Comparison of ENCODE assay signal across 17 cellular contexts in genomic region chr10:49621561-49621960, GRCh38. TPM values are rescaled to one million over a fixed set of nuclear protein-coding genes. Genes with fewer than 3 reads are reported as not detected.
A peak's percentile ranks its signal among the peaks of the same experiment; 100 is the strongest.
DNase-seq lines count a peak whose midpoint lies in the region; ATAC-seq and TF ChIP-seq lines count a peak whose summit lies in the region.
"Had no signal": no experiment of that assay in that cellular context is flagged by ENCODE, and none has a peak within 500 bp of the region (broad histone marks: within the 10 kb centered on the region; RNA-seq: fewer than 3 reads in every experiment).

No MANE protein-coding gene starts in this region.

- TF ChIP-seq CTCF in WERI-Rb-1 (IDR thresholded peaks at IDR 0.05; ENCODE audit: low read depth, low read length) = no peak
- no peak for TF ChIP-seq CTCF in upper lobe of right lung (IDR thresholded peaks at IDR 0.05)

- DNase-seq in activated effector memory CD4-positive, alpha-beta T cell treated with anti-CD3 and anti-CD28 coated beads, Interleukin-2, amount 50 U/mL, for 16 hours = peak; percentile 39
- DNase-seq in activated effector memory CD4-positive, alpha-beta T cell treated with Interleukin-2 at 50 U/mL for 16 hours = no peak
- no peak for DNase-seq in WERI-Rb-1
- peak; percentile 53 for DNase-seq in mesenteric fat pad (ENCODE audit: low spot score)
- DNase-seq in upper lobe of right lung = peak; percentile 8
- no peak for DNase-seq in activated CD8-positive, alpha-beta memory T cell treated with anti-CD3 and anti-CD28 coated beads, Interleukin-2, amount 50 U/mL, for 48 hours
- no peak for DNase-seq in T-helper 2 cell
- DNase-seq in NCI-H2227 treated with DMSO at 0.1 percent for 48 hours (lab: John Stamatoyannopoulos, UW) = no peak
- DNase-seq: ACHN; Calu3; CD4-positive, alpha-beta T cell; GOT3; H9 had no signal

- H3K4me1 ChIP-seq in upper lobe of right lung = no peaks in the 10 kb centered on the region

- no peaks in the 10 kb centered on the region for H3K27me3 ChIP-seq in WERI-Rb-1 (ENCODE audit: insufficient read depth, low read depth, severe bottlenecking)
- H3K27me3 ChIP-seq in upper lobe of right lung = peaks cover 29% of the 10 kb centered on the region

- no peak overlapping the region for H3K4me3 ChIP-seq in WERI-Rb-1 (ENCODE audit: low read depth, low read length)
- H3K4me3 ChIP-seq in upper lobe of right lung = no peak overlapping the region
- H3K4me3 ChIP-seq: BLaER1 treated with 17β-estradiol and CSF1 and Interleukin-3, amounts not matched to agents 10 nM and 100 nM had no signal

- H3K36me3 ChIP-seq in WERI-Rb-1 (no peaks in the 10 kb centered on the region), upper lobe of right lung (no peaks in the 10 kb centered on the region)
- H3K36me3 ChIP-seq: BLaER1 treated with 17β-estradiol and CSF1 and Interleukin-3, amounts not matched to agents 10 nM and 100 nM had no signal

- H3K9me3 ChIP-seq in WERI-Rb-1 (ENCODE audit: severe bottlenecking) = no peaks in the 10 kb centered on the region
- H3K9me3 ChIP-seq in upper lobe of right lung = no peaks in the 10 kb centered on the region
- H3K9me3 ChIP-seq: BLaER1 treated with 17β-estradiol and CSF1 and Interleukin-3, amounts not matched to agents 10 nM and 100 nM had no signal

- peak overlapping the region; percentile 86 for H3K27ac ChIP-seq in WERI-Rb-1
- H3K27ac ChIP-seq in upper lobe of right lung = no peak overlapping the region
- H3K27ac ChIP-seq: BLaER1 treated with 17β-estradiol and CSF1 and Interleukin-3, amounts not matched to agents 10 nM and 100 nM had no signal

- intact Hi-C loops in upper lobe of right lung (cut with DNase I) = no loop called here

- ATAC-seq in upper lobe of right lung = no peak

RNA-seq across cellular contexts. Expression of gene CHAT, which starts 7.7 kb away (rescaled TPM):
- total RNA-seq in mesenteric fat pad (not detected), upper lobe of right lung (not detected)
- total RNA-seq: A172; Calu3; CD4-positive, alpha-beta T cell; Daoy; H9; HT1080 had no signal

RNA-seq across cellular contexts. Expression of gene SLC18A3, which starts 11.5 kb away (rescaled TPM):
- total RNA-seq in mesenteric fat pad = not detected
- total RNA-seq in upper lobe of right lung = not detected
- total RNA-seq: A172; Calu3; CD4-positive, alpha-beta T cell; Daoy; H9; HT1080 had no signal

RNA-seq across cellular contexts. Expression of gene C10orf53, which starts 57.9 kb away (rescaled TPM):
- not detected for total RNA-seq in mesenteric fat pad
- not detected for total RNA-seq in upper lobe of right lung
- total RNA-seq: A172; Calu3; CD4-positive, alpha-beta T cell; Daoy; H9; HT1080 had no signal

Comparison
In these comparisons a context has a peak if more than half of its experiments do, and no peak if none do; other contexts are left out.
1. DNase-seq: peak in activated effector memory CD4-positive, alpha-beta T cell treated with anti-CD3 and anti-CD28 coated beads, Interleukin-2, amount 50 U/mL, for 16 hours (single experiment), mesenteric fat pad (single experiment) and upper lobe of right lung (single experiment); none in activated effector memory CD4-positive, alpha-beta T cell treated with Interleukin-2 at 50 U/mL for 16 hours (single experiment), WERI-Rb-1 (single experiment), activated CD8-positive, alpha-beta memory T cell treated with anti-CD3 and anti-CD28 coated beads, Interleukin-2, amount 50 U/mL, for 48 hours (single experiment), T-helper 2 cell (0 of 5) and NCI-H2227 treated with DMSO at 0.1 percent for 48 hours (single experiment).